Comparison of ENCODE assay signal across 1 cellular context in genomic region chr10:21721000-21721670, GRCh38.
TF ChIP-seq lines count a peak whose summit lies in the region.

No MANE protein-coding gene starts in this region.

TF ChIP-seq in GM23338, 12 proteins besides CTCF, POLR2A, EP300 and RAD21 (continued from another document):
- TF ChIP-seq ZNF462 (CRISPR knock-in tag; IDR thresholded peaks at IDR 0.05) (no peak), NANOG (IDR thresholded peaks at IDR 0.05; ENCODE audit: borderline replicate concordance) (no peak), CREB1 (CRISPR knock-in tag; IDR thresholded peaks at IDR 0.05; ENCODE audit: low read depth) (no peak)
